ENCODE assay signal across 10 cellular contexts in the genomic region with DNA sequence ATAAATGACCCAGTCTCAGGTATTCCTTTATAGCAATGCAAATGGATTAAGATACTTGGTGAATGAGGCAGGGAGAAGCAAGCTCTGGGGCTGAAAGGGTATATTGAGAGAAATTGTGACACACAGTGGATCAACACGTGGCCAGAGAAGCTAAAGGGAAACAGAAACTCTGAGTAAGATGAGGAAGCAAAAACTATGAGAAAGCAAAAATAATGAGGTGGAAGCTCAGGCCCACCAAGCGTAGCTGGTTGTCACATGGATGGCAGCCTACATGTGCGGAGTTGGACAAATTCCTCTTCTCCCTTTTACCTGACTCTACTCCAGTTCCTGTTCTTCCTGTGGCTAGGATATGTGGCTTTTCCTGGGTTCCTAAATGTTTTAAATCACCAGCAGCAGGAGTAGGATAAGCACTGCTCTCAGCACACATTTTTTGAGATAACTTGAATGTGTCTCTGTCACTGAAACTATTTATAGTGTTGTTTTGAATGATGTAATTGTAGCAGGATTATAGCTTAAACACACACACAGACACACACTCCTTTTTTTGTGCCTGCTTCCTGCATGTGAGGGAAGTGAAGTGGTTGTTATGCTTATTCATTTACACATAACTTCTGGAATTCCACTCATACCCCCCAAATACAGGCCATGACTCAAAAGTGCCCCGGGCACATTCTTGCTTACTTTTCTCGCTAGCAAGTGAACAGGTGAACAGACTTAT. TPM values are rescaled to one million over a fixed set of nuclear protein-coding genes. Genes with fewer than 3 reads are reported as not detected.
DNase-seq lines count a peak whose midpoint lies in the region; TF ChIP-seq lines count a peak whose summit lies in the region.
"Had no signal": no experiment of that assay in that cellular context is flagged by ENCODE, and none has a peak within 500 bp of the region (broad histone marks: within the 10 kb centered on the region; RNA-seq: fewer than 3 reads in every experiment).

No MANE protein-coding gene starts in this region.

- H3K27me3 Mint-ChIP-seq in activated naive CD8-positive, alpha-beta T cell treated with anti-CD3 and anti-CD28 coated beads for 36 hours: no peaks in the 10 kb centered on the region
- H3K27me3 Mint-ChIP-seq: central memory CD8-positive, alpha-beta T cell had no signal

- H3K79me2 ChIP-seq in Karpas-422 (ENCODE audit: low read length): no peaks in the 10 kb centered on the region

- no peak overlapping the region for H3K4me3 ChIP-seq in HAP-1
- no peak overlapping the region for H3K4me3 ChIP-seq in Karpas-422 (ENCODE audit: low read length)
- H3K4me3 ChIP-seq in thyroid gland (replicated peaks in 1 of 3): no peak overlapping the region

- H3K36me3 ChIP-seq in HAP-1 (replicated peaks) (no peaks in the 10 kb centered on the region), Karpas-422 (ENCODE audit: insufficient read depth, low read length) (no peaks in the 10 kb centered on the region), thyroid gland (no peaks in the 10 kb centered on the region)

- no peak overlapping the region for H3K4me3 Mint-ChIP-seq in activated naive CD8-positive, alpha-beta T cell treated with anti-CD3 and anti-CD28 coated beads for 36 hours
- H3K4me3 Mint-ChIP-seq: central memory CD8-positive, alpha-beta T cell had no signal

- peak overlapping the region; percentile 8; the same call in 1 of the 2 replicates for H3K9ac ChIP-seq in Karpas-422 (ENCODE audit: low read length)

- no peak overlapping the region for H3K4me2 ChIP-seq in Karpas-422 (ENCODE audit: low read depth, low read length, poor library complexity, severe bottlenecking)

- H3K27me3 ChIP-seq in HAP-1 (ENCODE audit: low read depth) (no peaks in the 10 kb centered on the region), Karpas-422 (ENCODE audit: low read length) (no peaks in the 10 kb centered on the region), thyroid gland (no peaks in the 10 kb centered on the region)

- peak overlapping the region; percentile 74; the same call in 1 of the 2 replicates for H2AFZ ChIP-seq in Karpas-422 (ENCODE audit: low read length)

- intact Hi-C loops in thyroid gland (cut with DNase I): no loop called here

- no peak overlapping the region for H3K27ac ChIP-seq in Karpas-422 (ENCODE audit: low read length)
- peak overlapping the region in 2 of 3 donors; percentile 73 to 75 for H3K27ac ChIP-seq in thyroid gland
- H3K27ac ChIP-seq: 22Rv1 had no signal

- no peak for TF ChIP-seq POLR2A in thyroid gland (IDR thresholded peaks at IDR 0.05)

- no peaks in the 10 kb centered on the region for H3K9me2 ChIP-seq in Karpas-422 (replicated peaks; ENCODE audit: insufficient read depth, low read length)

- in situ Hi-C loops in HAP-1 (cut with MboI; ENCODE audit: low sequenced_read_pairs): no loop called here

- 30 to 34% methylated on average over 5 of the region's 5 CpGs for WGBS in thyroid gland, 2 donors

- no peaks in the 10 kb centered on the region for H4K20me1 ChIP-seq in Karpas-422 (ENCODE audit: insufficient read depth, low read depth, low read length)

- peaks cover 3% of the 10 kb centered on the region for H3K9me3 Mint-ChIP-seq in activated naive CD8-positive, alpha-beta T cell treated with anti-CD3 and anti-CD28 coated beads for 36 hours
- H3K9me3 Mint-ChIP-seq: central memory CD8-positive, alpha-beta T cell had no signal

- H3K27ac Mint-ChIP-seq in activated naive CD8-positive, alpha-beta T cell treated with anti-CD3 and anti-CD28 coated beads for 36 hours: peak overlapping the region; percentile 74

- TF ChIP-seq CTCF in thyroid gland (IDR thresholded peaks at IDR 0.05): no peak

- H3K4me1 ChIP-seq in HAP-1 (peaks cover 29% of the 10 kb centered on the region), Karpas-422 (ENCODE audit: low read length) (peaks cover 19% of the 10 kb centered on the region), thyroid gland (peaks cover 21 to 24% of the 10 kb centered on the region in 2 donors)

- no peaks in the 10 kb centered on the region for H3K9me3 ChIP-seq in HAP-1
- no peaks in the 10 kb centered on the region for H3K9me3 ChIP-seq in Karpas-422 (ENCODE audit: low read length)
- H3K9me3 ChIP-seq in thyroid gland: no peaks in the 10 kb centered on the region

- DNase-seq in DMS153 (lab: John Stamatoyannopoulos, UW) (peak; percentile 31), DMS153 treated with DMSO at 0.1 percent for 48 hours (lab: John Stamatoyannopoulos, UW; ENCODE audit: unreplicated experiment) (no peak), HAP-1 (ENCODE audit: low spot score in 2 of 2) (peak; percentile 83 to 89), Karpas-422 (peak; percentile 59), iPS-NIHi7 (ENCODE audit: extremely low spot score) (peak; percentile 22), thyroid gland (peak; percentile 51 to 65), activated gamma-delta T cell (lab: John Stamatoyannopoulos, UW) (no peak)
- DNase-seq in activated naive CD8-positive, alpha-beta T cell treated with anti-CD3 and anti-CD28 coated beads for 36 hours: no peak

- no peaks in the 10 kb centered on the region for H3K36me3 Mint-ChIP-seq in activated naive CD8-positive, alpha-beta T cell treated with anti-CD3 and anti-CD28 coated beads for 36 hours

- peaks cover 18% of the 10 kb centered on the region for H3K4me1 Mint-ChIP-seq in activated naive CD8-positive, alpha-beta T cell treated with anti-CD3 and anti-CD28 coated beads for 36 hours
- H3K4me1 Mint-ChIP-seq: central memory CD8-positive, alpha-beta T cell had no signal

RNA-seq across cellular contexts. Expression of a gene that starts 30.1 kb away (rescaled TPM):
- 22.8 and 30.3 TPM in 2 replicates for total RNA-seq in Karpas-422 (2014; rRNA removed; shearing (Covaris generic); ENCODE audit: low replicate concordance)
- 10 to 100 TPM; 23.9 to 28.5 TPM for total RNA-seq in activated naive CD8-positive, alpha-beta T cell treated with anti-CD3 and anti-CD28 coated beads for 36 hours
- 10 to 100 TPM; 37.9 to 55.3 (median 44.1) TPM for total RNA-seq in thyroid gland

Comparison
In these comparisons a context has a peak if more than half of its experiments do, and no peak if none do; other contexts are left out.
1. DNase-seq: peak in DMS153 (single experiment), HAP-1 (2 of 2), Karpas-422 (single experiment), iPS-NIHi7 (single experiment) and thyroid gland (2 of 2); none in DMS153 treated with DMSO at 0.1 percent for 48 hours (single experiment), activated naive CD8-positive, alpha-beta T cell treated with anti-CD3 and anti-CD28 coated beads for 36 hours (single experiment) and activated gamma-delta T cell (single experiment).